In genomic region chr2:142087585-142087984, GRCh38 we compare ENCODE assay signal across 3 cellular contexts. TPM values are rescaled to one million over a fixed set of nuclear protein-coding genes. Genes with fewer than 3 reads are reported as not detected.
"Had no signal": no experiment of that assay in that cellular context is flagged by ENCODE, and none has a peak within 500 bp of the region (broad histone marks: within the 10 kb centered on the region; RNA-seq: fewer than 3 reads in every experiment).

No MANE protein-coding gene starts in this region.

RNA-seq across cellular contexts. Expression of gene LRP1B, which starts 43.2 kb away (rescaled TPM):
- total RNA-seq: H1, H9, HT-29 had no signal
